In genomic region chr11:706957-707816, GRCh38 we compare ENCODE assay signal across 8 cellular contexts. TPM values are rescaled to one million over a fixed set of nuclear protein-coding genes. Genes with fewer than 3 reads are reported as not detected.
DNase-seq lines count a peak whose midpoint lies in the region; TF ChIP-seq lines count a peak whose summit lies in the region.

No MANE protein-coding gene starts in this region.

- H3K4me3 Mint-ChIP-seq in neural progenitor cell: peak overlapping the region; percentile 46

- peak; percentile 72 for DNase-seq in AG20443 (ENCODE audit: low spot score)
- peak; percentile 83 for DNase-seq in NCI-H226
- DNase-seq in fibroblast of lung (ENCODE audit: low read depth in 2 of 2): peak; percentile 29 to 70
- peak; percentile 32 for DNase-seq in neural progenitor cell (ENCODE audit: low spot score)
- DNase-seq in UCSD-AML1 (lab: John Stamatoyannopoulos, UW; ENCODE audit: unreplicated experiment): no peak
- DNase-seq in NCI-H345 treated with DMSO at 0.1 percent for 48 hours (lab: John Stamatoyannopoulos, UW; ENCODE audit: unreplicated experiment): no peak
- no peak for DNase-seq in activated gamma-delta T cell treated with Interleukin-2 at 50 U/mL for 16 hours
- DNase-seq in NCI-H2227 treated with DMSO at 0.1 percent for 48 hours (lab: John Stamatoyannopoulos, UW): no peak

- TF ChIP-seq CTCF in fibroblast of lung (conservative IDR thresholded peaks at IDR 0.05 in 1 of 2, IDR thresholded peaks at IDR 0.05 in 1 of 2; ENCODE audit: low read depth in 1 of 2, low read length in 2 of 2) (no peak), neural progenitor cell (IDR thresholded peaks at IDR 0.05) (peak; percentile 28)

- H3K4me1 Mint-ChIP-seq in neural progenitor cell: peaks cover 10% of the 10 kb centered on the region

- no peaks in the 10 kb centered on the region for H3F3A ChIP-seq in neural progenitor cell (ENCODE audit: low read depth)

- no peaks in the 10 kb centered on the region for H3K9me3 Mint-ChIP-seq in neural progenitor cell

- H3K9ac ChIP-seq in fibroblast of lung (ENCODE audit: insufficient read depth, low read length) (peak overlapping the region; percentile 58), neural progenitor cell (no peak overlapping the region)

- H3K27ac Mint-ChIP-seq in neural progenitor cell: no peak overlapping the region

- H3K9me3 ChIP-seq in fibroblast of lung (ENCODE audit: control insufficient read depth, insufficient read depth, low read depth, low read length) (no peaks in the 10 kb centered on the region), neural progenitor cell (ENCODE audit: low read depth) (no peaks in the 10 kb centered on the region)

- H3K79me2 ChIP-seq in fibroblast of lung (ENCODE audit: control insufficient read depth, insufficient read depth, low read length) (no peaks in the 10 kb centered on the region), neural progenitor cell (ENCODE audit: low read depth) (no peaks in the 10 kb centered on the region)

- H3K36me3 ChIP-seq in fibroblast of lung (ENCODE audit: control insufficient read depth, insufficient read depth, low read length) (peaks cover 5% of the 10 kb centered on the region), neural progenitor cell (no peaks in the 10 kb centered on the region)

- no peaks in the 10 kb centered on the region for H3K36me3 Mint-ChIP-seq in neural progenitor cell

- H3K4me3 ChIP-seq in fibroblast of lung (replicated peaks in 1 of 4; ENCODE audit: control extremely low read depth in 1 of 4, insufficient read depth in 1 of 4, low read depth in 3 of 4, low read length in 4 of 4) (peak overlapping the region; percentile 60 to 79 (median 72)), neural progenitor cell (peak overlapping the region; percentile 48)

- H3K27me3 ChIP-seq in fibroblast of lung (ENCODE audit: control insufficient read depth, insufficient read depth, low read length) (no peaks in the 10 kb centered on the region), neural progenitor cell (peaks cover 22% of the 10 kb centered on the region)

- H3K27me3 Mint-ChIP-seq in neural progenitor cell (ENCODE audit: insufficient read depth, low read depth): peaks cover 17% of the 10 kb centered on the region

- peaks cover 11% of the 10 kb centered on the region for H3K4me1 ChIP-seq in fibroblast of lung (ENCODE audit: control insufficient read depth, extremely low read depth, insufficient read depth, low read length)
- peaks cover 15% of the 10 kb centered on the region for H3K4me1 ChIP-seq in neural progenitor cell

- H3K27ac ChIP-seq in fibroblast of lung (ENCODE audit: insufficient read depth, low read length): peak overlapping the region; percentile 47
- H3K27ac ChIP-seq in neural progenitor cell: no peak overlapping the region

- H3K4me2 ChIP-seq in fibroblast of lung (ENCODE audit: extremely low read depth, insufficient read depth, low read length) (peak overlapping the region; percentile 97), neural progenitor cell (peak overlapping the region; percentile 85)

- H4K20me1 ChIP-seq in fibroblast of lung (ENCODE audit: control insufficient read depth, extremely low read depth, insufficient read depth, low read length) (no peaks in the 10 kb centered on the region), neural progenitor cell (ENCODE audit: low read depth) (peaks cover 14% of the 10 kb centered on the region)

- H2AFZ ChIP-seq in fibroblast of lung (ENCODE audit: low read length): peak overlapping the region; percentile 60
- H2AFZ ChIP-seq in neural progenitor cell (replicated peaks): no peak overlapping the region

RNA-seq across cellular contexts. Expression of gene EPS8L2, which starts 1.2 kb away (rescaled TPM):
- total RNA-seq in fibroblast of lung (24.1 and 54.2 TPM in 2 replicates), neural progenitor cell (ENCODE audit: low replicate concordance) (3.3 and 11.0 TPM in 2 replicates)
- polyA plus RNA-seq in fibroblast of lung: 17.0 and 18.4 TPM in 2 replicates
- 30.2 and 33.3 TPM in 2 replicates for polyA plus RNA-seq in fibroblast of lung (2012)
- 19.8 and 33.2 TPM in 2 replicates for polyA minus RNA-seq in fibroblast of lung (ENCODE audit: low replicate concordance)

RNA-seq across cellular contexts. Expression of gene TMEM80, which starts 11.6 kb away (rescaled TPM):
- total RNA-seq in fibroblast of lung (7.4 and 10.6 TPM in 2 replicates), neural progenitor cell (ENCODE audit: low replicate concordance) (38.7 and 42.7 TPM in 2 replicates)
- 8.0 and 15.3 TPM in 2 replicates for polyA plus RNA-seq in fibroblast of lung
- polyA plus RNA-seq in fibroblast of lung (2012): 10.9 and 20.6 TPM in 2 replicates
- polyA minus RNA-seq in fibroblast of lung (ENCODE audit: low replicate concordance): 3.4 and 7.5 TPM in 2 replicates

RNA-seq across cellular contexts. Expression of gene DEAF1, which starts 12.2 kb away (rescaled TPM):
- total RNA-seq in fibroblast of lung (28.2 and 38.3 TPM in 2 replicates), neural progenitor cell (ENCODE audit: low replicate concordance) (38.4 and 66.4 TPM in 2 replicates)
- polyA plus RNA-seq in fibroblast of lung: 9.7 and 14.4 TPM in 2 replicates
- 15.8 and 22.4 TPM in 2 replicates for polyA plus RNA-seq in fibroblast of lung (2012)
- 18.0 and 39.5 TPM in 2 replicates for polyA minus RNA-seq in fibroblast of lung (ENCODE audit: low replicate concordance)

RNA-seq across cellular contexts. Expression of gene TALDO1, which starts 40.1 kb away (rescaled TPM):
- total RNA-seq in fibroblast of lung (99.4 and 150 TPM in 2 replicates), neural progenitor cell (ENCODE audit: low replicate concordance) (101 and 114 TPM in 2 replicates)
- 136 and 189 TPM in 2 replicates for polyA plus RNA-seq in fibroblast of lung
- polyA plus RNA-seq in fibroblast of lung (2012): 195 and 256 TPM in 2 replicates
- 106 and 171 TPM in 2 replicates for polyA minus RNA-seq in fibroblast of lung (ENCODE audit: low replicate concordance)

Comparison
In these comparisons a context has a peak if more than half of its experiments do, and no peak if none do; other contexts are left out.
1. DNase-seq: peak in AG20443 (single experiment), NCI-H226 (single experiment), fibroblast of lung (2 of 2) and neural progenitor cell (single experiment); none in UCSD-AML1 (single experiment), NCI-H345 treated with DMSO at 0.1 percent for 48 hours (single experiment), activated gamma-delta T cell treated with Interleukin-2 at 50 U/mL for 16 hours (single experiment) and NCI-H2227 treated with DMSO at 0.1 percent for 48 hours (single experiment).